1 cellular context compared by ENCODE assay signal in the genomic region with DNA sequence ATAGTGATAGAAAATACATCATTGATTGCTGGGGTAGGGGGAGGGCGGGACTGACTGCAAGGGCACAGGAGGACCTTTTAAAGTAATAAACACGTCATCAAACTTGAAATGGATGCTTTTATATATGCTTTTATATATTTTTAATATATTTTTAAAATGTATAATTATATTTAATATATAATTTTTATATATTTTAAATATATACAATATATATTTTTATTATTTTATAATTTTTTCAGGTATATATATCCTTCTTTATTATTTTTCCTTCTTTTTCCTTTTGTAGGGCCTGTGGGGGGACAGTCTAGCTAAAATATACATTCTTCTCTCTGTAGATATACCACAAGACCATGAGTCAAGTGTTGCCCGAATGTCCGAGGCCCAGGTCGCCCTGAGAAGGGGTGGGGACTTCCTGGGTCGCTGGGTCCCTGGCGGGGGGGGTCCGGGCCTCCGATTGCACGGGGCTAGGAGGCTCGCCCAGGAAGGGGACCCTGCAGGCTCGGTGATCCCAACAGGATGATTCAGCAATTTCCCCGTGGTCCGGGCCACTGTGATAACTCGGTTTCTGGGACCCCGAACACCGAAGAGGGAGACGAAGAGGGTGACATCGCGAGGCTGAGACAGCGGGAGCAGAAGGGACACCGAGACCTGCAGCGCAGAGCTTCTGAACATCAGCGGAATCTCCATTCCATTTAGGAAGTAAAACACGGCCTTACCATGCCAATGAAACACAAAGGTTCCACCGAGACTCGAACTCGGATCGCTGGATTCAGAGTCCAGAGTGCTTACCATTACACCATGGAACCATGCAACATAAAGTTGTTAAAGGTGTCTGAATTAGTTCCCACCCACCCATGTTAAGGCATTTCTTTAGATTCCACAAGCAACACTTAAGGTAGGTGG.
TF ChIP-seq lines count a peak whose summit lies in the region.

No MANE protein-coding gene starts in this region.

TF ChIP-seq in K562, 482 proteins besides CTCF, POLR2A, EP300 and RAD21 (continued from another document and continues in another):
- TF ChIP-seq, protein P1, sequence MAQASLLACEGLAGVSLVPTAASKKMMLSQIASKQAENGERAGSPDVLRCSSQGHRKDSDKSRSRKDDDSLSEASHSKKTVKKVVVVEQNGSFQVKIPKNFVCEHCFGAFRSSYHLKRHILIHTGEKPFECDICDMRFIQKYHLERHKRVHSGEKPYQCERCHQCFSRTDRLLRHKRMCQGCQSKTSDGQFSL (CRISPR knock-in tag; IDR thresholded peaks at IDR 0.05): peak; percentile 54
- TF ChIP-seq, protein P1 (tag; IDR thresholded peaks at IDR 0.05): no peak
- no peak for TF ChIP-seq ZNF217 (CRISPR knock-in tag; IDR thresholded peaks at IDR 0.05)
- peak; percentile 85 for TF ChIP-seq VEZF1 (CRISPR knock-in tag; IDR thresholded peaks at IDR 0.05)
- TF ChIP-seq CBX2 (IDR thresholded peaks at IDR 0.05; ENCODE audit: insufficient read depth, low read length, poor library complexity, severe bottlenecking): no peak
- TF ChIP-seq, protein P2, sequence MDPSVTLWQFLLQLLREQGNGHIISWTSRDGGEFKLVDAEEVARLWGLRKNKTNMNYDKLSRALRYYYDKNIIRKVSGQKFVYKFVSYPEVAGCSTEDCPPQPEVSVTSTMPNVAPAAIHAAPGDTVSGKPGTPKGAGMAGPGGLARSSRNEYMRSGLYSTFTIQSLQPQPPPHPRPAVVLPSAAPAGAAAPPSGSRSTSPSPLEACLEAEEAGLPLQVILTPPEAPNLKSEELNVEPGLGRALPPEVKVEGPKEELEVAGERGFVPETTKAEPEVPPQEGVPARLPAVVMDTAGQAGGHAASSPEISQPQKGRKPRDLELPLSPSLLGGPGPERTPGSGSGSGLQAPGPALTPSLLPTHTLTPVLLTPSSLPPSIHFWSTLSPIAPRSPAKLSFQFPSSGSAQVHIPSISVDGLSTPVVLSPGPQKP (CRISPR knock-in tag; IDR thresholded peaks at IDR 0.05): no peak
- TF ChIP-seq KDM5B (IDR thresholded peaks at IDR 0.05; ENCODE audit: insufficient replicate concordance, low read depth, low read length): no peak
- peak in 1 of 2 experiments; percentile 59; a peak in 2 of 4 replicates for TF ChIP-seq MAZ (CRISPR knock-in tag; conservative IDR thresholded peaks at IDR 0.05 in 1 of 2, IDR thresholded peaks at IDR 0.05 in 1 of 2)
- TF ChIP-seq CAMTA2 (CRISPR knock-in tag; conservative IDR thresholded peaks at IDR 0.05): no peak
- peak; percentile 62; the same call in 1 of the 2 replicates for TF ChIP-seq CHAMP1 (IDR thresholded peaks at IDR 0.05)
- no peak for TF ChIP-seq NCOA6 (IDR thresholded peaks at IDR 0.05)
- TF ChIP-seq ZNF24 (IDR thresholded peaks at IDR 0.05): peak; percentile 75; the same call in 1 of the 2 replicates
- no peak for TF ChIP-seq SRSF1 (IDR thresholded peaks at IDR 0.05; ENCODE audit: low read depth, low read length)
- TF ChIP-seq, protein P3, sequence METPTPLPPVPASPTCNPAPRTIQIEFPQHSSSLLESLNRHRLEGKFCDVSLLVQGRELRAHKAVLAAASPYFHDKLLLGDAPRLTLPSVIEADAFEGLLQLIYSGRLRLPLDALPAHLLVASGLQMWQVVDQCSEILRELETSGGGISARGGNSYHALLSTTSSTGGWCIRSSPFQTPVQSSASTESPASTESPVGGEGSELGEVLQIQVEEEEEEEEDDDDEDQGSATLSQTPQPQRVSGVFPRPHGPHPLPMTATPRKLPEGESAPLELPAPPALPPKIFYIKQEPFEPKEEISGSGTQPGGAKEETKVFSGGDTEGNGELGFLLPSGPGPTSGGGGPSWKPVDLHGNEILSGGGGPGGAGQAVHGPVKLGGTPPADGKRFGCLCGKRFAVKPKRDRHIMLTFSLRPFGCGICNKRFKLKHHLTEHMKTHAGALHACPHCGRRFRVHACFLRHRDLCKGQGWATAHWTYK (CRISPR knock-in tag; IDR thresholded peaks at IDR 0.05): no peak
- TF ChIP-seq MXI1 (IDR thresholded peaks at IDR 0.05; ENCODE audit: low read depth, low read length): no peak
- TF ChIP-seq ATF4 (CRISPR knock-in tag; IDR thresholded peaks at IDR 0.05): no peak
- TF ChIP-seq, protein P4, sequence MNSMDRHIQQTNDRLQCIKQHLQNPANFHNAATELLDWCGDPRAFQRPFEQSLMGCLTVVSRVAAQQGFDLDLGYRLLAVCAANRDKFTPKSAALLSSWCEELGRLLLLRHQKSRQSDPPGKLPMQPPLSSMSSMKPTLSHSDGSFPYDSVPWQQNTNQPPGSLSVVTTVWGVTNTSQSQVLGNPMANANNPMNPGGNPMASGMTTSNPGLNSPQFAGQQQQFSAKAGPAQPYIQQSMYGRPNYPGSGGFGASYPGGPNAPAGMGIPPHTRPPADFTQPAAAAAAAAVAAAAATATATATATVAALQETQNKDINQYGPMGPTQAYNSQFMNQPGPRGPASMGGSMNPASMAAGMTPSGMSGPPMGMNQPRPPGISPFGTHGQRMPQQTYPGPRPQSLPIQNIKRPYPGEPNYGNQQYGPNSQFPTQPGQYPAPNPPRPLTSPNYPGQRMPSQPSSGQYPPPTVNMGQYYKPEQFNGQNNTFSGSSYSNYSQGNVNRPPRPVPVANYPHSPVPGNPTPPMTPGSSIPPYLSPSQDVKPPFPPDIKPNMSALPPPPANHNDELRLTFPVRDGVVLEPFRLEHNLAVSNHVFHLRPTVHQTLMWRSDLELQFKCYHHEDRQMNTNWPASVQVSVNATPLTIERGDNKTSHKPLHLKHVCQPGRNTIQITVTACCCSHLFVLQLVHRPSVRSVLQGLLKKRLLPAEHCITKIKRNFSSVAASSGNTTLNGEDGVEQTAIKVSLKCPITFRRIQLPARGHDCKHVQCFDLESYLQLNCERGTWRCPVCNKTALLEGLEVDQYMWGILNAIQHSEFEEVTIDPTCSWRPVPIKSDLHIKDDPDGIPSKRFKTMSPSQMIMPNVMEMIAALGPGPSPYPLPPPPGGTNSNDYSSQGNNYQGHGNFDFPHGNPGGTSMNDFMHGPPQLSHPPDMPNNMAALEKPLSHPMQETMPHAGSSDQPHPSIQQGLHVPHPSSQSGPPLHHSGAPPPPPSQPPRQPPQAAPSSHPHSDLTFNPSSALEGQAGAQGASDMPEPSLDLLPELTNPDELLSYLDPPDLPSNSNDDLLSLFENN (IDR thresholded peaks at IDR 0.05; ENCODE audit: low read depth in 2 of 2, low read length in 2 of 2): no peak
- no peak for TF ChIP-seq SIN3B (IDR thresholded peaks at IDR 0.05; ENCODE audit: low read depth)
- no peak for TF ChIP-seq SAFB2 (IDR thresholded peaks at IDR 0.05; ENCODE audit: borderline replicate concordance, low read depth, low read length, severe bottlenecking)
- no peak for TF ChIP-seq CLOCK (CRISPR knock-in tag; IDR thresholded peaks at IDR 0.05; ENCODE audit: borderline replicate concordance)
- no peak for TF ChIP-seq CHD1 (IDR thresholded peaks at IDR 0.05; ENCODE audit: low read length)
- TF ChIP-seq TEAD2 (tag; IDR thresholded peaks at IDR 0.05): no peak
- TF ChIP-seq RBM17 (IDR thresholded peaks at IDR 0.05; ENCODE audit: borderline replicate concordance, low read depth, low read length): no peak
- TF ChIP-seq CEBPB (tag; IDR thresholded peaks at IDR 0.05): no peak
- no peak for TF ChIP-seq NONO (IDR thresholded peaks at IDR 0.05; ENCODE audit: low read depth in 2 of 2, low read length in 1 of 2)
- no peak for TF ChIP-seq ZNF431 (CRISPR knock-in tag; IDR thresholded peaks at IDR 0.05)
- TF ChIP-seq, protein P5, sequence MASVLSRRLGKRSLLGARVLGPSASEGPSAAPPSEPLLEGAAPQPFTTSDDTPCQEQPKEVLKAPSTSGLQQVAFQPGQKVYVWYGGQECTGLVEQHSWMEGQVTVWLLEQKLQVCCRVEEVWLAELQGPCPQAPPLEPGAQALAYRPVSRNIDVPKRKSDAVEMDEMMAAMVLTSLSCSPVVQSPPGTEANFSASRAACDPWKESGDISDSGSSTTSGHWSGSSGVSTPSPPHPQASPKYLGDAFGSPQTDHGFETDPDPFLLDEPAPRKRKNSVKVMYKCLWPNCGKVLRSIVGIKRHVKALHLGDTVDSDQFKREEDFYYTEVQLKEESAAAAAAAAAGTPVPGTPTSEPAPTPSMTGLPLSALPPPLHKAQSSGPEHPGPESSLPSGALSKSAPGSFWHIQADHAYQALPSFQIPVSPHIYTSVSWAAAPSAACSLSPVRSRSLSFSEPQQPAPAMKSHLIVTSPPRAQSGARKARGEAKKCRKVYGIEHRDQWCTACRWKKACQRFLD (CRISPR knock-in tag; IDR thresholded peaks at IDR 0.05): no peak
- TF ChIP-seq SMAD3 (CRISPR knock-in tag; conservative IDR thresholded peaks at IDR 0.05): no peak
- peak; percentile 79 for TF ChIP-seq ATF7 (IDR thresholded peaks at IDR 0.05)
- no peak for TF ChIP-seq ZNF124 (CRISPR knock-in tag; IDR thresholded peaks at IDR 0.05)
- TF ChIP-seq, protein P6, sequence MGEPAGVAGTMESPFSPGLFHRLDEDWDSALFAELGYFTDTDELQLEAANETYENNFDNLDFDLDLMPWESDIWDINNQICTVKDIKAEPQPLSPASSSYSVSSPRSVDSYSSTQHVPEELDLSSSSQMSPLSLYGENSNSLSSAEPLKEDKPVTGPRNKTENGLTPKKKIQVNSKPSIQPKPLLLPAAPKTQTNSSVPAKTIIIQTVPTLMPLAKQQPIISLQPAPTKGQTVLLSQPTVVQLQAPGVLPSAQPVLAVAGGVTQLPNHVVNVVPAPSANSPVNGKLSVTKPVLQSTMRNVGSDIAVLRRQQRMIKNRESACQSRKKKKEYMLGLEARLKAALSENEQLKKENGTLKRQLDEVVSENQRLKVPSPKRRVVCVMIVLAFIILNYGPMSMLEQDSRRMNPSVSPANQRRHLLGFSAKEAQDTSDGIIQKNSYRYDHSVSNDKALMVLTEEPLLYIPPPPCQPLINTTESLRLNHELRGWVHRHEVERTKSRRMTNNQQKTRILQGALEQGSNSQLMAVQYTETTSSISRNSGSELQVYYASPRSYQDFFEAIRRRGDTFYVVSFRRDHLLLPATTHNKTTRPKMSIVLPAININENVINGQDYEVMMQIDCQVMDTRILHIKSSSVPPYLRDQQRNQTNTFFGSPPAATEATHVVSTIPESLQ (CRISPR knock-in tag; IDR thresholded peaks at IDR 0.05): no peak
